ENCODE assay signal across 9 cellular contexts in the genomic region with DNA sequence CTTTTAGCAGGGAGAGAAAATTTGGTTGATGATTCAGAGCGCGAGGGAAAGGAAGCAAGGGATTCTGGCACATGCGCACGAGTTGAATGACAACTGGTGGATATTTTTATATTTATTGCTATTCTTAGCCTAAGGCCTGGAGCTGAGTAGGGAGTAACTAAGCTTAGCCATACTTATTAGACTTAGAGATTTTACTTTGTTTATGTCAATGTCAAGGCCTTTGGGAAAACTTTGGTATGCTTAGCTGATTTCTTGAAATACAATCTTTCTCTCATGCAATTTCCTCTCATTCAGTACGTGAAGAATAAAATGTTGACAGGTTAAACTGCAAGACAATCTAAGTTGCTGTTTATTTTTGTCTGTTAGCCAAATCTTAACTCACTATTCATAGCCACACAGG.
DNase-seq lines count a peak whose midpoint lies in the region; ATAC-seq and TF ChIP-seq lines count a peak whose summit lies in the region.
"Had no signal": no experiment of that assay in that cellular context is flagged by ENCODE, and none has a peak within 500 bp of the region (broad histone marks: within the 10 kb centered on the region; RNA-seq: fewer than 3 reads in every experiment).

No MANE protein-coding gene starts in this region.

- TF ChIP-seq CTCF in body of pancreas (IDR thresholded peaks at IDR 0.05) (no peak), smooth muscle cell (IDR thresholded peaks at IDR 0.05; ENCODE audit: borderline replicate concordance, insufficient read depth, poor library complexity, severe bottlenecking) (no peak)

- intact Hi-C loops in body of pancreas (cut with DNase I), result no loop called here
- intact Hi-C loops in right cardiac atrium (cut with DNase I), result no loop called here

- ATAC-seq in body of pancreas (peak; percentile 77), right cardiac atrium (peak; percentile 90 to 92), GM21423 (IDR thresholded peaks at IDR 0.05; ENCODE audit: unreplicated experiment) (no peak)

- no peak overlapping the region for H2AFZ ChIP-seq in smooth muscle cell (ENCODE audit: low read depth)

- DNase-seq in GM04503 (ENCODE audit: low read depth), result peak; percentile 88
- DNase-seq in body of pancreas, result peak; percentile 22 to 51 (median 42)
- peak; percentile 63 to 76 (median 63) for DNase-seq in right cardiac atrium
- DNase-seq in smooth muscle cell (lab: John Stamatoyannopoulos, UW; ENCODE audit: unreplicated experiment), result no peak
- DNase-seq in DMS 273 treated with DMSO at 0.1 percent for 48 hours (lab: John Stamatoyannopoulos, UW), result no peak
- no peak for DNase-seq in iPS-NIHi11 (ENCODE audit: low spot score)
- DNase-seq in SHP77 treated with DMSO at 0.1 percent for 48 hours (lab: John Stamatoyannopoulos, UW), result no peak
- DNase-seq: KBM-7 had no signal

- H3K9me3 ChIP-seq in body of pancreas (no peaks in the 10 kb centered on the region), right cardiac atrium (ENCODE audit: control insufficient read depth, low read length) (no peaks in the 10 kb centered on the region), smooth muscle cell (replicated peaks; ENCODE audit: low read depth) (no peaks in the 10 kb centered on the region)

- WGBS in body of pancreas, 2 donors, result 19 to 22% methylated on average over 5 of the region's 5 CpGs
- 8% methylated on average over 5 of the region's 5 CpGs for WGBS in right cardiac atrium
- 23% methylated on average over 5 of the region's 5 CpGs for WGBS in smooth muscle cell (ENCODE audit: low lambda C conversion rate)

- H3K4me2 ChIP-seq in smooth muscle cell, result peak overlapping the region; percentile 68

- H3K36me3 ChIP-seq in body of pancreas (replicated peaks in 1 of 2; ENCODE audit: insufficient read depth in 1 of 2, low read depth in 2 of 2) (no peaks in the 10 kb centered on the region), smooth muscle cell (ENCODE audit: low read depth) (no peaks in the 10 kb centered on the region)

- H3K9ac ChIP-seq in smooth muscle cell (ENCODE audit: low read depth), result peak overlapping the region; percentile 7

- H3K4me3 ChIP-seq in body of pancreas (no peak overlapping the region), right cardiac atrium (ENCODE audit: low read length) (no peak overlapping the region), smooth muscle cell (no peak overlapping the region)

- no peak for TF ChIP-seq POLR2A in body of pancreas (IDR thresholded peaks at IDR 0.05)

- no peaks in the 10 kb centered on the region for H3K79me2 ChIP-seq in smooth muscle cell (ENCODE audit: low read depth)

- H4K20me1 ChIP-seq in smooth muscle cell (ENCODE audit: low read depth), result no peaks in the 10 kb centered on the region

- H3F3A ChIP-seq in smooth muscle cell (ENCODE audit: low read depth), result peaks cover 10% of the 10 kb centered on the region

- H3K27ac ChIP-seq in body of pancreas (peak overlapping the region in 3 of 4 donors; percentile 15 to 54 (median 30)), right cardiac atrium (ENCODE audit: low read length) (no peak overlapping the region), smooth muscle cell (ENCODE audit: low read depth) (peak overlapping the region; percentile 76)

- H3K27me3 ChIP-seq in body of pancreas (no peaks in the 10 kb centered on the region), right cardiac atrium (ENCODE audit: control insufficient read depth, insufficient read depth) (no peaks in the 10 kb centered on the region), smooth muscle cell (ENCODE audit: low read depth) (no peaks in the 10 kb centered on the region)

- H3K4me1 ChIP-seq in body of pancreas, result peaks cover 12% of the 10 kb centered on the region
- H3K4me1 ChIP-seq in right cardiac atrium (ENCODE audit: control insufficient read depth, insufficient read depth, low read length), result peaks cover 5% of the 10 kb centered on the region
- H3K4me1 ChIP-seq in smooth muscle cell (ENCODE audit: low read depth), result peaks cover 12% of the 10 kb centered on the region

Comparison
In these comparisons a context has a peak if more than half of its experiments do, and no peak if none do; other contexts are left out.
1. DNase-seq: peak in GM04503 (single experiment), body of pancreas (4 of 4) and right cardiac atrium (3 of 3); none in smooth muscle cell (single experiment), DMS 273 treated with DMSO at 0.1 percent for 48 hours (single experiment), iPS-NIHi11 (single experiment) and SHP77 treated with DMSO at 0.1 percent for 48 hours (single experiment).